8 cellular contexts compared by ENCODE assay signal in genomic region chr9:2014148-2014547, GRCh38. TPM values are rescaled to one million over a fixed set of nuclear protein-coding genes. Genes with fewer than 3 reads are reported as not detected.
DNase-seq lines count a peak whose midpoint lies in the region; ATAC-seq and TF ChIP-seq lines count a peak whose summit lies in the region.

No MANE protein-coding gene starts in this region.

- peak overlapping the region; percentile 93 for H3K4me3 ChIP-seq in GM06990 (replicated peaks; ENCODE audit: low read depth, low read length)
- peak overlapping the region; percentile 71 to 92 (median 82) for H3K4me3 ChIP-seq in Peyer's patch
- H3K4me3 ChIP-seq in epithelial cell of proximal tubule (ENCODE audit: low read depth, low read length) = peak overlapping the region; percentile 96
- no peak overlapping the region for H3K4me3 ChIP-seq in trophoblast cell (ENCODE audit: low read depth, low read length)

- ATAC-seq in HG03159 (IDR thresholded peaks at IDR 0.05; ENCODE audit: unreplicated experiment) (no peak), HG03039 (IDR thresholded peaks at IDR 0.05; ENCODE audit: unreplicated experiment) (no peak), HG03196 (IDR thresholded peaks at IDR 0.05; ENCODE audit: unreplicated experiment) (no peak)

- H3K14ac ChIP-seq in trophoblast cell (ENCODE audit: low read length) = no peak overlapping the region

- peaks cover 22% of the 10 kb centered on the region for H3K79me2 ChIP-seq in trophoblast cell (ENCODE audit: control insufficient read depth, insufficient read depth, low read length, poor library complexity)

- H3K4me1 ChIP-seq in Peyer's patch (peaks cover 0 to 15% (median 3%) of the 10 kb centered on the region in 4 donors), trophoblast cell (ENCODE audit: control insufficient read depth in 1 of 2, insufficient read depth in 2 of 2, low read length in 2 of 2) (peaks cover 0 to 2% of the 10 kb centered on the region in 2 experiments)

- H3K79me1 ChIP-seq in trophoblast cell (ENCODE audit: low read length) = peaks cover 28% of the 10 kb centered on the region

- no peak overlapping the region for H3K4ac ChIP-seq in trophoblast cell (ENCODE audit: low read depth, low read length)

- no peak overlapping the region for H2AK5ac ChIP-seq in trophoblast cell (ENCODE audit: low read length)

- H3K23ac ChIP-seq in trophoblast cell (ENCODE audit: low read length) = no peak overlapping the region

- H2BK12ac ChIP-seq in trophoblast cell (ENCODE audit: low read length) = no peak overlapping the region

- no peak overlapping the region for H4K8ac ChIP-seq in trophoblast cell (ENCODE audit: low read depth, low read length)

- H3K18ac ChIP-seq in trophoblast cell (ENCODE audit: low read length) = no peak overlapping the region

- H3K36me3 ChIP-seq in GM06990 (ENCODE audit: control insufficient read depth, insufficient read depth, low read length) (no peaks in the 10 kb centered on the region; the same call in 1 of the 2 replicates), Peyer's patch (no peaks in the 10 kb centered on the region), trophoblast cell (ENCODE audit: control insufficient read depth in 1 of 2, insufficient read depth in 2 of 2, low read length in 2 of 2) (no peaks in the 10 kb centered on the region)

- no peak overlapping the region for H4K12ac ChIP-seq in trophoblast cell (ENCODE audit: low read depth, low read length)

- DNase-seq in GM06990 (ENCODE audit: extremely low read depth, insufficient read length) (no peak), Peyer's patch (no peak), epithelial cell of proximal tubule (ENCODE audit: low read depth) (no peak), trophoblast cell (no peak), activated gamma-delta T cell treated with Interleukin-2 at 50 U/mL for 16 hours (no peak)

- TF ChIP-seq CTCF in GM06990 (IDR thresholded peaks at IDR 0.05; ENCODE audit: insufficient read depth, low read length, poor library complexity, severe bottlenecking) (no peak), Peyer's patch (IDR thresholded peaks at IDR 0.05) (no peak), epithelial cell of proximal tubule (conservative IDR thresholded peaks at IDR 0.05; ENCODE audit: low read depth, low read length) (no peak)

- no peak overlapping the region for H4K91ac ChIP-seq in trophoblast cell (ENCODE audit: low read depth, low read length)

- WGBS in trophoblast cell (ENCODE audit: extremely low coverage, insufficient coverage, insufficient read length) = no CpG with 5 or more reads among the region's 12 CpGs

- H3K4me2 ChIP-seq in trophoblast cell (ENCODE audit: low read length) = peak overlapping the region; percentile 100

- H3K9me3 ChIP-seq in Peyer's patch (no peaks in the 10 kb centered on the region), trophoblast cell (ENCODE audit: insufficient read depth, low read depth, low read length) (no peaks in the 10 kb centered on the region)

- no peak overlapping the region for H3K9ac ChIP-seq in trophoblast cell (ENCODE audit: low read length)

- no peak overlapping the region for H2BK5ac ChIP-seq in trophoblast cell (ENCODE audit: low read depth, low read length, poor library complexity)

- H2AFZ ChIP-seq in trophoblast cell (ENCODE audit: insufficient read depth, low read length, poor library complexity) = no peak overlapping the region

- no peak for TF ChIP-seq POLR2A in Peyer's patch (IDR thresholded peaks at IDR 0.05)

- peak overlapping the region in 3 of 4 donors; percentile 75 to 96 (median 96) for H3K27ac ChIP-seq in Peyer's patch
- H3K27ac ChIP-seq in trophoblast cell (ENCODE audit: low read depth, low read length) = no peak overlapping the region

- no peak overlapping the region for H2BK120ac ChIP-seq in trophoblast cell (ENCODE audit: insufficient read depth, low read length, poor library complexity)

- H3K27me3 ChIP-seq in GM06990 (replicated peaks; ENCODE audit: control insufficient read depth, insufficient read depth, low read length) (no peaks in the 10 kb centered on the region), Peyer's patch (no peaks in the 10 kb centered on the region), trophoblast cell (ENCODE audit: insufficient read depth, low read length) (no peaks in the 10 kb centered on the region)

RNA-seq across cellular contexts. Expression of gene SMARCA2, which starts 1.0 kb away (rescaled TPM):
- 100 to 1,000 TPM in 3 of 4 donors, 10 to 100 TPM in 1; 93.7 to 297 (median 113) TPM for total RNA-seq in Peyer's patch
- 30.4 and 31.6 TPM in 2 replicates for total RNA-seq in epithelial cell of proximal tubule
- 70.8 and 75.1 TPM in 2 replicates for polyA plus RNA-seq in trophoblast cell (2013)
